In genomic region chr1:90361026-90361425, GRCh38 we compare ENCODE assay signal across 23 cellular contexts.
A peak's percentile ranks its signal among the peaks of the same experiment; 100 is the strongest.
DNase-seq lines count a peak whose midpoint lies in the region; ATAC-seq, FAIRE-seq and TF ChIP-seq lines count a peak whose summit lies in the region.
"Had no signal": no experiment of that assay in that cellular context is flagged by ENCODE, and none has a peak within 500 bp of the region (broad histone marks: within the 10 kb centered on the region; RNA-seq: fewer than 3 reads in every experiment).

No MANE protein-coding gene starts in this region.

- RAD21 ChIA-PET in GM12878 (lab: Charles Lee; ENCODE audit: unreplicated experiment), result no interaction called here

- SMC1A ChIA-PET in GM12878 (lab: Charles Lee; ENCODE audit: uncharacterized antibody, unreplicated experiment), result interaction anchor here (0.8 to 1.7 kb wide), 9 partner anchors 10 to 116 kb away, joined by 3 to 5 read pairs (median 3); no protein-coding TSS in a partner anchor

- no peak for TF ChIP-seq RAD21 in GM12878 (IDR thresholded peaks at IDR 0.05; ENCODE audit: insufficient read depth, low read depth, low read length)

- H3K4me1 ChIP-seq in GM12878 (ENCODE audit: control insufficient read depth, insufficient read depth, low read length) (no peaks in the 10 kb centered on the region; the same call in 1 of the 2 replicates), esophagus muscularis mucosa (no peaks in the 10 kb centered on the region)
- H3K4me1 ChIP-seq: A549; BLaER1 treated with 17β-estradiol and CSF1 and Interleukin-3, amounts not matched to agents 10 nM and 100 nM had no signal

- no peaks in the 10 kb centered on the region for H4K20me1 ChIP-seq in GM12878 (ENCODE audit: control insufficient read depth, insufficient read depth)
- H4K20me1 ChIP-seq: BLaER1 treated with 17β-estradiol and CSF1 and Interleukin-3, amounts not matched to agents 10 nM and 100 nM had no signal

- TF ChIP-seq POLR2A in GM12878 (IDR thresholded peaks at IDR 0.05; ENCODE audit: low read depth, low read length) (no peak), esophagus muscularis mucosa (IDR thresholded peaks at IDR 0.05; ENCODE audit: low read depth) (no peak)

- no peak overlapping the region for H3K4me2 ChIP-seq in GM12878 (ENCODE audit: control insufficient read depth, insufficient read depth)
- H3K4me2 ChIP-seq: A549; BLaER1 treated with 17β-estradiol and CSF1 and Interleukin-3, amounts not matched to agents 10 nM and 100 nM had no signal

- intact Hi-C loops in GM12878 (cut with micrococcal nuclease; ENCODE audit: unreplicated experiment) (no loop called here), esophagus muscularis mucosa (cut with DNase I) (no loop called here)

- no peak for TF ChIP-seq EP300 in GM12878 (IDR thresholded peaks at IDR 0.05; ENCODE audit: borderline replicate concordance in 1 of 2, control insufficient read depth in 1 of 2, low read depth in 2 of 2, low read length in 2 of 2)
- no peak for TF ChIP-seq EP300 in esophagus muscularis mucosa (IDR thresholded peaks at IDR 0.05)

- no peak for FAIRE-seq in GM12878 (lab: Jason Lieb, UNC)
- FAIRE-seq: A549, GM12891, GM19239 had no signal

- no peak overlapping the region for H3K9ac ChIP-seq in GM12878 (ENCODE audit: control insufficient read depth, insufficient read depth, low read length)
- H3K9ac ChIP-seq: BLaER1 treated with 17β-estradiol and CSF1 and Interleukin-3, amounts not matched to agents 10 nM and 100 nM had no signal

- DNase-seq in NCI-H1092 treated with DMSO at 0.1 percent for 48 hours (lab: John Stamatoyannopoulos, UW) (peak; percentile 17), NCI-H1092 (lab: John Stamatoyannopoulos, UW) (no peak), GM12878 (ENCODE audit: low read depth, low spot score) (no peak), esophagus muscularis mucosa (ENCODE audit: extremely low spot score) (peak; percentile 29)
- DNase-seq in central memory CD4-positive, alpha-beta T cell, result no peak
- DNase-seq: AML-193; CD4-positive, alpha-beta memory T cell; CD8-positive, alpha-beta memory T cell; COR-L47; DMS 273 treated with DMSO at 0.1 percent for 48 hours; DMS153; DMS53; DMS79; DND-41; EL; GDM1 had no signal

- no peaks in the 10 kb centered on the region for H3K9me3 ChIP-seq in GM12878 (replicated peaks; ENCODE audit: control insufficient read depth, insufficient read depth, low read length)
- peaks cover 0 to 6% (median 0%) of the 10 kb centered on the region in 4 donors for H3K9me3 ChIP-seq in esophagus muscularis mucosa
- H3K9me3 ChIP-seq: A549 had no signal

- no peak overlapping the region for H2AFZ ChIP-seq in GM12878 (ENCODE audit: control insufficient read depth, low read depth, low read length)

- H3K36me3 ChIP-seq in GM12878 (ENCODE audit: control insufficient read depth in 2 of 2, insufficient read depth in 2 of 2, low read length in 1 of 2), result no peaks in the 10 kb centered on the region
- no peaks in the 10 kb centered on the region for H3K36me3 ChIP-seq in esophagus muscularis mucosa
- H3K36me3 ChIP-seq: BLaER1 treated with 17β-estradiol and CSF1 and Interleukin-3, amounts not matched to agents 10 nM and 100 nM had no signal

- CTCF ChIA-PET in GM12878 (lab: Yijun Ruan, JAX), result interaction anchor here (0.6 to 2.7 kb wide), 3 partner anchors 13 to 114 kb away, joined by 3 to 14 read pairs (median 3); no protein-coding TSS in a partner anchor

- WGBS in GM12878 (ENCODE audit: insufficient coverage, insufficient replicate concordance, low lambda C conversion rate, missing lambda C conversion rate), result 30% methylated on average over 1 of the region's 1 CpG
- WGBS in esophagus muscularis mucosa, result 83% methylated on average over 1 of the region's 1 CpG

- H3K27me3 ChIP-seq in GM12878 (replicated peaks in 1 of 2; ENCODE audit: control insufficient read depth in 2 of 2, insufficient read depth in 2 of 2, low read length in 1 of 2) (no peaks in the 10 kb centered on the region), esophagus muscularis mucosa (no peaks in the 10 kb centered on the region)
- H3K27me3 ChIP-seq: BLaER1 treated with 17β-estradiol and CSF1 and Interleukin-3, amounts not matched to agents 10 nM and 100 nM had no signal

- POLR2A ChIA-PET in GM12878 (lab: Charles Lee), result no interaction called here

- H3K27ac ChIP-seq in GM12878 (ENCODE audit: control insufficient read depth, insufficient read depth) (no peak overlapping the region), esophagus muscularis mucosa (replicated peaks in 1 of 4) (no peak overlapping the region)
- H3K27ac ChIP-seq: 22Rv1; A549; BLaER1 treated with 17β-estradiol and CSF1 and Interleukin-3, amounts not matched to agents 10 nM and 100 nM; C4-2B had no signal

- ATAC-seq in GM12878, result no peak
- no peak for ATAC-seq in HG03439 (IDR thresholded peaks at IDR 0.05; ENCODE audit: unreplicated experiment)
- ATAC-seq: A549 had no signal

- H3K79me2 ChIP-seq in GM12878 (ENCODE audit: control insufficient read depth, insufficient read depth, low read length), result no peaks in the 10 kb centered on the region

- TF ChIP-seq CTCF in GM12878 (IDR thresholded peaks at IDR 0.05 in 2 of 3, conservative IDR thresholded peaks at IDR 0.05 in 1 of 3; ENCODE audit: control insufficient read depth in 2 of 3, extremely low read depth in 1 of 3, insufficient read depth in 1 of 3, low read depth in 3 of 3, low read length in 3 of 3), result no peak
- no peak for TF ChIP-seq CTCF in esophagus muscularis mucosa (IDR thresholded peaks at IDR 0.05)

- no peak overlapping the region for H3K4me3 ChIP-seq in GM12878
- H3K4me3 ChIP-seq in esophagus muscularis mucosa, result no peak overlapping the region
- H3K4me3 ChIP-seq: A549; BLaER1 treated with 17β-estradiol and CSF1 and Interleukin-3, amounts not matched to agents 10 nM and 100 nM had no signal

- no TSS peak for BruUV-seq in GM12878 (replicated peaks; lab: Mats Ljungman, UMichigan)

- in situ Hi-C loops in GM12878 (cut with MboI), result no loop called here

TF ChIP-seq in GM12878, 131 proteins besides CTCF, POLR2A, EP300 and RAD21:
- TF ChIP-seq PAX5 (IDR thresholded peaks at IDR 0.05; ENCODE audit: borderline replicate concordance, low read depth, low read length) (no peak), ZNF24 (IDR thresholded peaks at IDR 0.05) (peak; percentile 93), PML (IDR thresholded peaks at IDR 0.05; ENCODE audit: low read length) (no peak), RB1 (IDR thresholded peaks at IDR 0.05; ENCODE audit: borderline replicate concordance) (no peak), BRCA1 (IDR thresholded peaks at IDR 0.05; ENCODE audit: low read depth, low read length) (no peak), EED (IDR thresholded peaks at IDR 0.05; ENCODE audit: low read depth) (no peak), CHD4 (IDR thresholded peaks at IDR 0.05) (no peak)

Comparison
In these comparisons a context has a peak if more than half of its experiments do, and no peak if none do; other contexts are left out.
1. DNase-seq: peak in NCI-H1092 treated with DMSO at 0.1 percent for 48 hours (single experiment) and esophagus muscularis mucosa (single experiment); none in NCI-H1092 (single experiment), GM12878 (single experiment) and central memory CD4-positive, alpha-beta T cell (single experiment).